ENCODE assay signal across 7 cellular contexts in genomic region chr1:34859442-34860200, GRCh38. TPM values are rescaled to one million over a fixed set of nuclear protein-coding genes. Genes with fewer than 3 reads are reported as not detected.
DNase-seq lines count a peak whose midpoint lies in the region; ATAC-seq and TF ChIP-seq lines count a peak whose summit lies in the region.

Gene SMIM12, minus strand, starts transcription at chr1:34859749. Its CDS starts 3,772 bp downstream, at chr1:34855977.

- H3K36me3 ChIP-seq in hepatocyte (replicated peaks; ENCODE audit: insufficient read depth, low read depth), result no peaks in the 10 kb centered on the region

- no peaks in the 10 kb centered on the region for H4K20me1 ChIP-seq in hepatocyte (ENCODE audit: insufficient read depth, poor library complexity, severe bottlenecking)

- no peaks in the 10 kb centered on the region for H3K9me2 ChIP-seq in hepatocyte (replicated peaks; ENCODE audit: insufficient read depth)

- H3K4me2 ChIP-seq in hepatocyte, result peak within 1 kb of the TSS; percentile 96

- no peaks in the 10 kb centered on the region for H3K9me3 ChIP-seq in hepatocyte (ENCODE audit: low read depth)

- peaks cover 4% of the 10 kb centered on the region for H3K27me3 ChIP-seq in hepatocyte

- H3K79me2 ChIP-seq in hepatocyte, result peaks cover 36% of the 10 kb centered on the region

- H3K27ac ChIP-seq in hepatocyte, result peak within 1 kb of the TSS; percentile 79

- DNase-seq in NCI-H2029 (lab: John Stamatoyannopoulos, UW) (peak; percentile 78), T1000 (lab: John Stamatoyannopoulos, UW) (peak; percentile 89), astrocyte of the hippocampus (ENCODE audit: low read depth, low spot score) (peak; percentile 97), hepatocyte (ENCODE audit: low spot score) (peak; percentile 96), retina (peak; percentile 91)

- ATAC-seq in GM18502 (IDR thresholded peaks at IDR 0.05; ENCODE audit: poor library complexity, unreplicated experiment) (peak; percentile 95), HG02973 (IDR thresholded peaks at IDR 0.05; ENCODE audit: unreplicated experiment) (peak; percentile 85)

- H3K4me1 ChIP-seq in hepatocyte (ENCODE audit: insufficient read depth), result peaks cover 7% of the 10 kb centered on the region

- peak; percentile 96 for TF ChIP-seq CTCF in hepatocyte (IDR thresholded peaks at IDR 0.05; ENCODE audit: poor library complexity)

- 3% methylated on average over 35 of the region's 47 CpGs for whole genome bisulfite sequencing in hepatocyte (ENCODE audit: low lambda C conversion rate, missing lambda C conversion rate)

- peak within 1 kb of the TSS; percentile 59 for H2AFZ ChIP-seq in hepatocyte

- H3K4me3 ChIP-seq in hepatocyte, result peak within 1 kb of the TSS; percentile 80

RNA-seq across cellular contexts. Expression of gene SMIM12, which starts in this region (rescaled TPM):
- total RNA-seq in hepatocyte, result 21.9 and 35.4 TPM in 2 replicates
- polyA plus RNA-seq in hepatocyte, result 51.9 and 53.8 TPM in 2 replicates

Comparison
In these comparisons a context has a peak if more than half of its experiments do, and no peak if none do; other contexts are left out.
1. Peak in every context shown above with its lines: DNase-seq, ATAC-seq, H3K4me3 ChIP-seq and H3K27ac ChIP-seq.